1 cellular context compared by ENCODE assay signal in the genomic region with DNA sequence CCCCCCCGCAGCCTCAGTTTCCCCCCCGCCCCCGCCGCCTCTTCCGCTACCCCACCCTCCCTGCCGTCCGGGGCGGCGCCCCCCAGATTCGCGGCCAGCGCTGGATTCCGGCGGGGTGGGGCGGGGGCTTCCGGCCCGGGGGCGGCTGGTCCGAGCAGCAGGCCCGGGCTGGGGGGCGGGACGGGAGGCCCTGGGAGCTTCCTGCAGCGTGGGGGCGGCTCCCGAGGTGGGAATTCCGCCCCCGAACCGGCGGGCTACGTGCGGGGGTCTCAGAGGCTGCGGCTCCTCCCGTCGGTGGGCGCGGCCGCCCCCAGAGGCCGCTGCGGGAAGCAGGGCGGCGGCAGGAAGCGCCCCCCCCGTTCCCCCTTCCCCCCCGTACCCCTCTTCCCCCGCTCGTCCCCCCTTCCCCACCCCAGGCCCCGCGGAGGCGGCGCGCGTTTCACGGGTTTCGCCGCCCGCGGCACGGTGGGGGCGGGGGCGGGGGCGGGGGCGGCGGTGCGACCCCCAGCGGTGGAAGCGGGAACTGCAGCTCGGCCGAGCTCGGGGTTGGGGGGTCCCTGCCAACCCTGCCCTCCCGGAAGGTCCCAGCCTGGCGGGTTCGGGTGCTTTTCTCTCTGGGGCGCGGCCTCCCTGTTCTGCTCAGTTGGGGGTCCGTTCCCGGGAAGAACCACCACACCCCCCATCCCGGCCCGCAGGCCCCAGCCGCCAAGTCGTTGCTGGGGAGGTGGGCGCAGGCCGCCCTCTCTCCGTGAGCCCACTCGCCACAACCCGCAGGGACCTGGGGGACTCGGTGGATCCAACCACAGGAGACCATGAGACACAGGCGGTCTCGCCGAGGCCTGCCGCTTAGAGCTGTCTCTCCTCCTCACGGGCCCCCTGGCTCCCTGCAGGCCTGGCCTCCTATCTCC.
TF ChIP-seq lines count a peak whose summit lies in the region.

No MANE protein-coding gene starts in this region.

TF ChIP-seq in HepG2, 621 proteins besides CTCF, POLR2A, EP300 and RAD21 (continued from another document and continues in another):
- no peak for TF ChIP-seq RERE (CRISPR knock-in tag; IDR thresholded peaks at IDR 0.05; ENCODE audit: low read depth)
- TF ChIP-seq HNRNPK (IDR thresholded peaks at IDR 0.05; ENCODE audit: low read depth, low read length, poor library complexity, severe bottlenecking) = peak; percentile 72
- no peak for TF ChIP-seq SYNCRIP (IDR thresholded peaks at IDR 0.05; ENCODE audit: insufficient read depth, low read depth, low read length)
- TF ChIP-seq, protein P1, sequence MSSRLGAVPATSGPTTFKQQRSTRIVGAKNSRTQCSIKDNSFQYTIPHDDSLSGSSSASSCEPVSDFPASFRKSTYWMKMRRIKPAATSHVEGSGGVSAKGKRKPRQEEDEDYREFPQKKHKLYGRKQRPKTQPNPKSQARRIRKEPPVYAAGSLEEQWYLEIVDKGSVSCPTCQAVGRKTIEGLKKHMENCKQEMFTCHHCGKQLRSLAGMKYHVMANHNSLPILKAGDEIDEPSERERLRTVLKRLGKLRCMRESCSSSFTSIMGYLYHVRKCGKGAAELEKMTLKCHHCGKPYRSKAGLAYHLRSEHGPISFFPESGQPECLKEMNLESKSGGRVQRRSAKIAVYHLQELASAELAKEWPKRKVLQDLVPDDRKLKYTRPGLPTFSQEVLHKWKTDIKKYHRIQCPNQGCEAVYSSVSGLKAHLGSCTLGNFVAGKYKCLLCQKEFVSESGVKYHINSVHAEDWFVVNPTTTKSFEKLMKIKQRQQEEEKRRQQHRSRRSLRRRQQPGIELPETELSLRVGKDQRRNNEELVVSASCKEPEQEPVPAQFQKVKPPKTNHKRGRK (CRISPR knock-in tag; IDR thresholded peaks at IDR 0.05) = no peak
- TF ChIP-seq PATZ1 (CRISPR knock-in tag; IDR thresholded peaks at IDR 0.05) = peak; percentile 69
- TF ChIP-seq ZNF720 (CRISPR knock-in tag; IDR thresholded peaks at IDR 0.05) = no peak
- TF ChIP-seq, protein P2, sequence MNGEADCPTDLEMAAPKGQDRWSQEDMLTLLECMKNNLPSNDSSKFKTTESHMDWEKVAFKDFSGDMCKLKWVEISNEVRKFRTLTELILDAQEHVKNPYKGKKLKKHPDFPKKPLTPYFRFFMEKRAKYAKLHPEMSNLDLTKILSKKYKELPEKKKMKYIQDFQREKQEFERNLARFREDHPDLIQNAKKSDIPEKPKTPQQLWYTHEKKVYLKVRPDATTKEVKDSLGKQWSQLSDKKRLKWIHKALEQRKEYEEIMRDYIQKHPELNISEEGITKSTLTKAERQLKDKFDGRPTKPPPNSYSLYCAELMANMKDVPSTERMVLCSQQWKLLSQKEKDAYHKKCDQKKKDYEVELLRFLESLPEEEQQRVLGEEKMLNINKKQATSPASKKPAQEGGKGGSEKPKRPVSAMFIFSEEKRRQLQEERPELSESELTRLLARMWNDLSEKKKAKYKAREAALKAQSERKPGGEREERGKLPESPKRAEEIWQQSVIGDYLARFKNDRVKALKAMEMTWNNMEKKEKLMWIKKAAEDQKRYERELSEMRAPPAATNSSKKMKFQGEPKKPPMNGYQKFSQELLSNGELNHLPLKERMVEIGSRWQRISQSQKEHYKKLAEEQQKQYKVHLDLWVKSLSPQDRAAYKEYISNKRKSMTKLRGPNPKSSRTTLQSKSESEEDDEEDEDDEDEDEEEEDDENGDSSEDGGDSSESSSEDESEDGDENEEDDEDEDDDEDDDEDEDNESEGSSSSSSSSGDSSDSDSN (CRISPR knock-in tag; IDR thresholded peaks at IDR 0.05) = peak; percentile 18; the same call in 1 of the 2 replicates
- no peak for TF ChIP-seq NR2F2 (IDR thresholded peaks at IDR 0.05; ENCODE audit: borderline replicate concordance, low read depth)
- no peak for TF ChIP-seq ELF1 (CRISPR knock-in tag; IDR thresholded peaks at IDR 0.05)
- 0 out of 2 replicates have a peak, but pooled peaks have one; percentile 36 for TF ChIP-seq ZBTB7A (CRISPR knock-in tag; IDR thresholded peaks at IDR 0.05)
- TF ChIP-seq SALL1 (CRISPR knock-in tag; IDR thresholded peaks at IDR 0.05) = no peak
- TF ChIP-seq RXRA (CRISPR knock-in tag; IDR thresholded peaks at IDR 0.05) = 0 out of 2 replicates have a peak, but pooled peaks have one; percentile 6
- no peak for TF ChIP-seq NR1H2 (CRISPR knock-in tag; IDR thresholded peaks at IDR 0.05; ENCODE audit: borderline replicate concordance, low read depth)
- TF ChIP-seq ZNF563 (CRISPR knock-in tag; IDR thresholded peaks at IDR 0.05) = 0 out of 2 replicates have a peak, but pooled peaks have one; percentile 16
- no peak for TF ChIP-seq MYC (CRISPR knock-in tag; IDR thresholded peaks at IDR 0.05; ENCODE audit: borderline replicate concordance)
- TF ChIP-seq HOXA3 (CRISPR knock-in tag; IDR thresholded peaks at IDR 0.05) = 0 out of 2 replicates have a peak, but pooled peaks have one; percentile 16
- no peak for TF ChIP-seq ZNF292 (CRISPR knock-in tag; IDR thresholded peaks at IDR 0.05; ENCODE audit: borderline replicate concordance, low read depth)
- TF ChIP-seq TFDP1 (CRISPR knock-in tag; IDR thresholded peaks at IDR 0.05; ENCODE audit: borderline replicate concordance) = no peak
- TF ChIP-seq ZSCAN20 (CRISPR knock-in tag; IDR thresholded peaks at IDR 0.05; ENCODE audit: borderline replicate concordance) = no peak
- no peak for TF ChIP-seq YEATS4 (CRISPR knock-in tag; IDR thresholded peaks at IDR 0.05; ENCODE audit: borderline replicate concordance)
- TF ChIP-seq NFYB (CRISPR knock-in tag; IDR thresholded peaks at IDR 0.05) = no peak
- TF ChIP-seq GABPB1 (CRISPR knock-in tag; IDR thresholded peaks at IDR 0.05) = peak; percentile 36; the same call in 1 of the 2 replicates
- TF ChIP-seq, protein P3, sequence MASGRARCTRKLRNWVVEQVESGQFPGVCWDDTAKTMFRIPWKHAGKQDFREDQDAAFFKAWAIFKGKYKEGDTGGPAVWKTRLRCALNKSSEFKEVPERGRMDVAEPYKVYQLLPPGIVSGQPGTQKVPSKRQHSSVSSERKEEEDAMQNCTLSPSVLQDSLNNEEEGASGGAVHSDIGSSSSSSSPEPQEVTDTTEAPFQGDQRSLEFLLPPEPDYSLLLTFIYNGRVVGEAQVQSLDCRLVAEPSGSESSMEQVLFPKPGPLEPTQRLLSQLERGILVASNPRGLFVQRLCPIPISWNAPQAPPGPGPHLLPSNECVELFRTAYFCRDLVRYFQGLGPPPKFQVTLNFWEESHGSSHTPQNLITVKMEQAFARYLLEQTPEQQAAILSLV (CRISPR knock-in tag; IDR thresholded peaks at IDR 0.05; ENCODE audit: borderline replicate concordance) = peak; percentile 40; the same call in 1 of the 2 replicates
- no peak for TF ChIP-seq GABPA (IDR thresholded peaks at IDR 0.05; ENCODE audit: low read depth, low read length)
- TF ChIP-seq GABPA (CRISPR knock-in tag; IDR thresholded peaks at IDR 0.05; ENCODE audit: low read depth) = peak; percentile 42; the same call in 1 of the 2 replicates
- no peak for TF ChIP-seq KLF15 (CRISPR knock-in tag; IDR thresholded peaks at IDR 0.05; ENCODE audit: borderline replicate concordance)
- no peak for TF ChIP-seq ADNP (CRISPR knock-in tag; IDR thresholded peaks at IDR 0.05)
- TF ChIP-seq, protein P4, sequence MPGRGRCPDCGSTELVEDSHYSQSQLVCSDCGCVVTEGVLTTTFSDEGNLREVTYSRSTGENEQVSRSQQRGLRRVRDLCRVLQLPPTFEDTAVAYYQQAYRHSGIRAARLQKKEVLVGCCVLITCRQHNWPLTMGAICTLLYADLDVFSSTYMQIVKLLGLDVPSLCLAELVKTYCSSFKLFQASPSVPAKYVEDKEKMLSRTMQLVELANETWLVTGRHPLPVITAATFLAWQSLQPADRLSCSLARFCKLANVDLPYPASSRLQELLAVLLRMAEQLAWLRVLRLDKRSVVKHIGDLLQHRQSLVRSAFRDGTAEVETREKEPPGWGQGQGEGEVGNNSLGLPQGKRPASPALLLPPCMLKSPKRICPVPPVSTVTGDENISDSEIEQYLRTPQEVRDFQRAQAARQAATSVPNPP (CRISPR knock-in tag; IDR thresholded peaks at IDR 0.05) = no peak
- peak; percentile 50 for TF ChIP-seq ZNF777 (CRISPR knock-in tag; IDR thresholded peaks at IDR 0.05)
- no peak for TF ChIP-seq ZNF749 (CRISPR knock-in tag; IDR thresholded peaks at IDR 0.05; ENCODE audit: borderline replicate concordance)
- no peak for TF ChIP-seq ZNF747 (CRISPR knock-in tag; IDR thresholded peaks at IDR 0.05; ENCODE audit: borderline replicate concordance)
- no peak for TF ChIP-seq CEBPG (CRISPR knock-in tag; IDR thresholded peaks at IDR 0.05)
- TF ChIP-seq ZNF501 (CRISPR knock-in tag; IDR thresholded peaks at IDR 0.05) = 0 out of 2 replicates have a peak, but pooled peaks have one; percentile 18
- TF ChIP-seq TRIM24 (CRISPR knock-in tag; IDR thresholded peaks at IDR 0.05) = no peak
- TF ChIP-seq HDAC1 (CRISPR knock-in tag; IDR thresholded peaks at IDR 0.05) = no peak
- TF ChIP-seq ZBTB7B (CRISPR knock-in tag; IDR thresholded peaks at IDR 0.05) = peak; percentile 14; the same call in 1 of the 2 replicates
- no peak for TF ChIP-seq ZNF160 (CRISPR knock-in tag; IDR thresholded peaks at IDR 0.05)
- TF ChIP-seq ZBTB49 (CRISPR knock-in tag; IDR thresholded peaks at IDR 0.05; ENCODE audit: borderline replicate concordance) = no peak
- no peak for TF ChIP-seq RAD51 (IDR thresholded peaks at IDR 0.05; ENCODE audit: borderline replicate concordance)
- no peak for TF ChIP-seq ZFP90 (CRISPR knock-in tag; IDR thresholded peaks at IDR 0.05; ENCODE audit: borderline replicate concordance)
- no peak for TF ChIP-seq ZNF552 (CRISPR knock-in tag; IDR thresholded peaks at IDR 0.05; ENCODE audit: borderline replicate concordance)
- no peak for TF ChIP-seq HDAC6 (IDR thresholded peaks at IDR 0.05; ENCODE audit: low read depth, low read length)
- no peak for TF ChIP-seq DPF2 (CRISPR knock-in tag; IDR thresholded peaks at IDR 0.05; ENCODE audit: borderline replicate concordance, low read depth)
- peak; percentile 36 for TF ChIP-seq ZFY (CRISPR knock-in tag; IDR thresholded peaks at IDR 0.05)
